In genomic region chr5:80254767-80255424, GRCh38 we compare ENCODE assay signal across 2 cellular contexts.
TF ChIP-seq lines count a peak whose summit lies in the region.

No MANE protein-coding gene starts in this region.

TF ChIP-seq in SK-N-SH, 30 proteins besides CTCF, POLR2A, EP300 and RAD21:
- no peak for TF ChIP-seq REST (IDR thresholded peaks at IDR 0.05; ENCODE audit: low read depth, low read length)
- no peak for TF ChIP-seq NFIC (IDR thresholded peaks at IDR 0.05; ENCODE audit: borderline replicate concordance)
- TF ChIP-seq MXI1 (IDR thresholded peaks at IDR 0.05; ENCODE audit: low read depth, low read length), result peak; percentile 76
- TF ChIP-seq CHD2 (IDR thresholded peaks at IDR 0.05; ENCODE audit: low read length, partially characterized antibody), result no peak
- TF ChIP-seq SIN3A (IDR thresholded peaks at IDR 0.05; ENCODE audit: borderline replicate concordance, low read depth, low read length), result 0 out of 2 replicates have a peak, but pooled peaks have one; percentile 15
- no peak for TF ChIP-seq FOXJ3 (CRISPR knock-in tag; IDR thresholded peaks at IDR 0.05)
- peak; percentile 40; the same call in 1 of the 2 replicates for TF ChIP-seq MAX (IDR thresholded peaks at IDR 0.05; ENCODE audit: low read depth)
- TF ChIP-seq JUND (IDR thresholded peaks at IDR 0.05), result no peak
- TF ChIP-seq, protein P1, sequence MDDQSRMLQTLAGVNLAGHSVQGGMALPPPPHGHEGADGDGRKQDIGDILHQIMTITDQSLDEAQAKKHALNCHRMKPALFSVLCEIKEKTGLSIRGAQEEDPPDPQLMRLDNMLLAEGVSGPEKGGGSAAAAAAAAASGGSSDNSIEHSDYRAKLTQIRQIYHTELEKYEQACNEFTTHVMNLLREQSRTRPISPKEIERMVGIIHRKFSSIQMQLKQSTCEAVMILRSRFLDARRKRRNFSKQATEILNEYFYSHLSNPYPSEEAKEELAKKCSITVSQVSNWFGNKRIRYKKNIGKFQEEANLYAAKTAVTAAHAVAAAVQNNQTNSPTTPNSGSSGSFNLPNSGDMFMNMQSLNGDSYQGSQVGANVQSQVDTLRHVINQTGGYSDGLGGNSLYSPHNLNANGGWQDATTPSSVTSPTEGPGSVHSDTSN (IDR thresholded peaks at IDR 0.05), result no peak
TF ChIP-seq in SK-N-SH: peak in this region for 3.

TF ChIP-seq in H1, 55 proteins besides CTCF, POLR2A, EP300 and RAD21:
- TF ChIP-seq SAP30 (IDR thresholded peaks at IDR 0.05; ENCODE audit: insufficient read depth, insufficient replicate concordance, low read length) (peak; percentile 57), SIX5 (IDR thresholded peaks at IDR 0.05; ENCODE audit: low read depth, low read length) (no peak)
